12 cellular contexts compared by ENCODE assay signal in the genomic region with DNA sequence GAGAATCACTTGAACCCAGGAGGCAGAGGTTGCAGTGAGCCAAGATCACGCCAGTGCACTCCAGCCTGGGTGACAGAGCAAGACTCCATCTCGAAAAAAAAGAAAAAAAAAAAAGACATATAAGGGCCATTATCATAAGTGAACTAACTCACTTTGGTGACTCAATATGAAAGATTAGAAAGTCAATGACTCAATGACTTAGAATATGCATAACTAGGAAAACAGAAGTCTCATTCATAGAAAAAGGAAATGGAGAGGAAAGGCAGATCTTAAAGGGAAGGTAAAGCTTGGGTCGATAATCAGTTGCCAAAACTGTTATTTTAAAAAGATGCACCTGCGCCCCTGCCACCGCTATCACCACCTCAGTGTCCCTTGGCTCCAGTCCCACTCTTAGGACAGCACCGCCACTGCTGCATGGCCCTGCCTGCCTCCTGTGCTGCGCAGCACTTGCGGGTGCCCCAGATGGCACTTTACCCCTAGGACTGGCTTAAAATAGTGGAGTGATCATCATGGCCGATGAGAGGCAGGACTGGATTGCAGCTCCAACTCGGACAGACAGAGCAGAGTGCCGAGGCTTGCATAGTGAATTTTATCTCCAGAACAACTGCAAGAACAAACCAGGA. TPM values are rescaled to one million over a fixed set of nuclear protein-coding genes. Genes with fewer than 3 reads are reported as not detected.
DNase-seq lines count a peak whose midpoint lies in the region; ATAC-seq and TF ChIP-seq lines count a peak whose summit lies in the region.
"Had no signal": no experiment of that assay in that cellular context is flagged by ENCODE, and none has a peak within 500 bp of the region (broad histone marks: within the 10 kb centered on the region; RNA-seq: fewer than 3 reads in every experiment).

No MANE protein-coding gene starts in this region.

- no peak overlapping the region for H3K4me3 ChIP-seq in vagina
- H3K4me3 ChIP-seq: psoas muscle had no signal

- no peak for DNase-seq in vagina (ENCODE audit: extremely low spot score in 2 of 2)
- DNase-seq in GOT3 (lab: John Stamatoyannopoulos, UW): no peak
- DNase-seq in hippocampal formation (lab: John Stamatoyannopoulos, UW): no peak
- DNase-seq: brain microvascular endothelial cell, NCI-H146, psoas muscle, T-helper 9 cell had no signal

- peaks cover 0 to 31% of the 10 kb centered on the region in 2 donors for H3K36me3 ChIP-seq in vagina
- H3K36me3 ChIP-seq: brain microvascular endothelial cell had no signal

- intact Hi-C loops in vagina (cut with DNase I): no loop called here

- peak overlapping the region; percentile 32 for H3K4me3 Mint-ChIP-seq in activated naive CD8-positive, alpha-beta T cell

- H3K9me3 Mint-ChIP-seq in activated naive CD8-positive, alpha-beta T cell (ENCODE audit: low read depth): peaks cover 6% of the 10 kb centered on the region

- no peaks in the 10 kb centered on the region for H3K27me3 Mint-ChIP-seq in activated naive CD8-positive, alpha-beta T cell

- ATAC-seq in GM18909 (IDR thresholded peaks at IDR 0.05; ENCODE audit: poor library complexity, unreplicated experiment) (peak; percentile 62), HG03175 (IDR thresholded peaks at IDR 0.05; ENCODE audit: unreplicated experiment) (peak; percentile 55), HG02970 (IDR thresholded peaks at IDR 0.05; ENCODE audit: low FRiP score, unreplicated experiment) (no peak)

- H3K27ac ChIP-seq in C4-2B (peak overlapping the region; percentile 83), vagina (no peak overlapping the region)
- H3K27ac ChIP-seq: brain microvascular endothelial cell, psoas muscle had no signal

- H3K4me1 Mint-ChIP-seq in activated naive CD8-positive, alpha-beta T cell (ENCODE audit: low read depth): peaks cover 62% of the 10 kb centered on the region

- H3K27me3 ChIP-seq in vagina: no peaks in the 10 kb centered on the region
- H3K27me3 ChIP-seq: brain microvascular endothelial cell had no signal

- no peaks in the 10 kb centered on the region for H3K4me1 ChIP-seq in vagina
- H3K4me1 ChIP-seq: psoas muscle had no signal

- no peaks in the 10 kb centered on the region for H3K9me3 ChIP-seq in vagina
- H3K9me3 ChIP-seq: psoas muscle had no signal

- peak overlapping the region; percentile 54 for H3K27ac Mint-ChIP-seq in activated naive CD8-positive, alpha-beta T cell

- peaks cover 45% of the 10 kb centered on the region for H3K36me3 Mint-ChIP-seq in activated naive CD8-positive, alpha-beta T cell

- TF ChIP-seq CTCF in C4-2B (conservative IDR thresholded peaks at IDR 0.05) (no peak), vagina (IDR thresholded peaks at IDR 0.05) (no peak)

- no peak for TF ChIP-seq POLR2A in vagina (IDR thresholded peaks at IDR 0.05)

RNA-seq across cellular contexts. Expression of gene INO80D, which starts 54.7 kb away (rescaled TPM):
- 18.4 TPM for total RNA-seq in vagina
